Comparison of ENCODE assay signal across 1 cellular context in genomic region chr19:12669272-12670158, GRCh38.
TF ChIP-seq lines count a peak whose summit lies in the region.

No MANE protein-coding gene starts in this region.

TF ChIP-seq in HepG2, 621 proteins besides CTCF, POLR2A, EP300 and RAD21 (continued from another document and continues in another):
- TF ChIP-seq ZNF350 (CRISPR knock-in tag; IDR thresholded peaks at IDR 0.05; ENCODE audit: borderline replicate concordance, low read depth) (peak; percentile 62; the same call in 1 of the 2 replicates), ZNF331 (CRISPR knock-in tag; IDR thresholded peaks at IDR 0.05) (no peak; the same call in 1 of the 2 replicates), ELK4 (CRISPR knock-in tag; IDR thresholded peaks at IDR 0.05; ENCODE audit: borderline replicate concordance) (no peak), ZNF138 (CRISPR knock-in tag; IDR thresholded peaks at IDR 0.05; ENCODE audit: low read depth) (no peak; the same call in 1 of the 2 replicates), TP53 (CRISPR knock-in tag; conservative IDR thresholded peaks at IDR 0.05) (no peak), KLF6 (CRISPR knock-in tag; IDR thresholded peaks at IDR 0.05) (peak; percentile 56; the same call in 1 of the 2 replicates), ARNT (IDR thresholded peaks at IDR 0.05) (no peak), ZNF639 (CRISPR knock-in tag; conservative IDR thresholded peaks at IDR 0.05) (no peak), ZNF136 (CRISPR knock-in tag; IDR thresholded peaks at IDR 0.05; ENCODE audit: low read depth) (no peak), ZFX (CRISPR knock-in tag; IDR thresholded peaks at IDR 0.05; ENCODE audit: low read depth) (peak; percentile 97), ZSCAN29 (CRISPR knock-in tag; conservative IDR thresholded peaks at IDR 0.05) (no peak), CBX1 (IDR thresholded peaks at IDR 0.05; ENCODE audit: low read depth) (no peak), ISX (CRISPR knock-in tag; conservative IDR thresholded peaks at IDR 0.05) (no peak), REST (IDR thresholded peaks at IDR 0.05; ENCODE audit: borderline replicate concordance in 1 of 2, low read depth in 1 of 2, low read length in 2 of 2) (no peak), ZNF770 (CRISPR knock-in tag; IDR thresholded peaks at IDR 0.05) (no peak), SMAD9 (CRISPR knock-in tag; IDR thresholded peaks at IDR 0.05) (0 out of 2 replicates have a peak, but pooled peaks have one; percentile 11), MNT (IDR thresholded peaks at IDR 0.05) (no peak), ZFP82 (CRISPR knock-in tag; IDR thresholded peaks at IDR 0.05; ENCODE audit: borderline replicate concordance) (0 out of 2 replicates have a peak, but pooled peaks have one; percentile 54), ZNF503 (CRISPR knock-in tag; IDR thresholded peaks at IDR 0.05) (0 out of 2 replicates have a peak, but pooled peaks have one; percentile 11), ZNF232 (CRISPR knock-in tag; IDR thresholded peaks at IDR 0.05; ENCODE audit: borderline replicate concordance) (no peak), PHF20 (CRISPR knock-in tag; IDR thresholded peaks at IDR 0.05) (peak; percentile 98), AFF4 (CRISPR knock-in tag; IDR thresholded peaks at IDR 0.05) (no peak), ZNF549 (CRISPR knock-in tag; IDR thresholded peaks at IDR 0.05) (no peak), DZIP1 (CRISPR knock-in tag; IDR thresholded peaks at IDR 0.05) (no peak), PHF8 (CRISPR knock-in tag; IDR thresholded peaks at IDR 0.05) (peak; percentile 93), DBP (CRISPR knock-in tag; IDR thresholded peaks at IDR 0.05; ENCODE audit: not compliant biosample characterization) (no peak), ZNF101 (CRISPR knock-in tag; IDR thresholded peaks at IDR 0.05; ENCODE audit: borderline replicate concordance, low read depth) (no peak), PAF1 (CRISPR knock-in tag; IDR thresholded peaks at IDR 0.05) (no peak), MED8 (CRISPR knock-in tag; IDR thresholded peaks at IDR 0.05; ENCODE audit: insufficient replicate concordance) (peak; percentile 45), KAT2B (IDR thresholded peaks at IDR 0.05; ENCODE audit: borderline replicate concordance, low read depth, low read length) (no peak), NFKBIZ (CRISPR knock-in tag; IDR thresholded peaks at IDR 0.05) (no peak), FOXK1 (CRISPR knock-in tag; IDR thresholded peaks at IDR 0.05; ENCODE audit: borderline replicate concordance, low read depth) (peak; percentile 92), HDAC6 (IDR thresholded peaks at IDR 0.05; ENCODE audit: low read depth, low read length) (no peak), RCOR2 (CRISPR knock-in tag; IDR thresholded peaks at IDR 0.05) (no peak), EED (CRISPR knock-in tag; IDR thresholded peaks at IDR 0.05) (0 out of 2 replicates have a peak, but pooled peaks have one; percentile 32), ZNF816 (CRISPR knock-in tag; IDR thresholded peaks at IDR 0.05; ENCODE audit: borderline replicate concordance) (no peak)
